8 cellular contexts compared by ENCODE assay signal in genomic region chrX:115560978-115561604, GRCh38. TPM values are rescaled to one million over a fixed set of nuclear protein-coding genes. Genes with fewer than 3 reads are reported as not detected.
DNase-seq lines count a peak whose midpoint lies in the region; ATAC-seq and TF ChIP-seq lines count a peak whose summit lies in the region.

Gene PLS3, plus strand, starts transcription at chrX:115561174. Its CDS starts 49,077 bp downstream, at chrX:115610251.

- TF ChIP-seq CTCF in glutamatergic neuron (IDR thresholded peaks at IDR 0.05; ENCODE audit: partially characterized antibody, unreplicated experiment) = no peak
- TF ChIP-seq CTCF in neural progenitor cell (IDR thresholded peaks at IDR 0.05) = no peak

- H3K4me3 Mint-ChIP-seq in activated naive CD8-positive, alpha-beta T cell treated with anti-CD3 and anti-CD28 coated beads, Interleukin-2, amount 10 ng/mL, durations not matched to agents 7 days and 5 days = peak within 1 kb of the TSS; percentile 66
- H3K4me3 Mint-ChIP-seq in glutamatergic neuron (ENCODE audit: unreplicated experiment) (peak within 1 kb of the TSS; percentile 88), neural progenitor cell (peak within 1 kb of the TSS; percentile 99)

- DNase-seq in EH (ENCODE audit: low read depth) (peak; percentile 89), H4 (ENCODE audit: low spot score) (peak; percentile 79), NCI-H1930 (lab: John Stamatoyannopoulos, UW) (peak; percentile 15 to 21), glutamatergic neuron (peak; percentile 71), neural progenitor cell (ENCODE audit: low spot score) (peak; percentile 93)
- DNase-seq in activated naive CD8-positive, alpha-beta T cell treated with anti-CD3 and anti-CD28 coated beads, Interleukin-2, amount 10 ng/mL, durations not matched to agents 7 days and 5 days = peak; percentile 25
- DNase-seq in stimulated activated naive CD4-positive, alpha-beta T cell treated with Interleukin-2 at 50 U/mL for 16 hours (lab: John Stamatoyannopoulos, UW) = no peak
- no peak for DNase-seq in effector CD8-positive, alpha-beta T cell (lab: John Stamatoyannopoulos, UW)

- peaks cover 3% of the 10 kb centered on the region for H4K20me1 ChIP-seq in neural progenitor cell (ENCODE audit: low read depth)

- H3K4me2 ChIP-seq in neural progenitor cell = peak within 1 kb of the TSS; percentile 82

- H3K9me3 Mint-ChIP-seq in activated naive CD8-positive, alpha-beta T cell treated with anti-CD3 and anti-CD28 coated beads, Interleukin-2, amount 10 ng/mL, durations not matched to agents 7 days and 5 days = no peaks in the 10 kb centered on the region
- H3K9me3 Mint-ChIP-seq in glutamatergic neuron (ENCODE audit: unreplicated experiment) = no peaks in the 10 kb centered on the region
- no peaks in the 10 kb centered on the region for H3K9me3 Mint-ChIP-seq in neural progenitor cell

- H2AFZ ChIP-seq in neural progenitor cell (replicated peaks) = peak within 1 kb of the TSS; percentile 87

- no peaks in the 10 kb centered on the region for H3K36me3 Mint-ChIP-seq in activated naive CD8-positive, alpha-beta T cell treated with anti-CD3 and anti-CD28 coated beads, Interleukin-2, amount 10 ng/mL, durations not matched to agents 7 days and 5 days
- H3K36me3 Mint-ChIP-seq in glutamatergic neuron (ENCODE audit: unreplicated experiment) (no peaks in the 10 kb centered on the region), neural progenitor cell (no peaks in the 10 kb centered on the region)

- H3F3A ChIP-seq in neural progenitor cell (ENCODE audit: low read depth) = peaks cover 15% of the 10 kb centered on the region

- H3K4me1 ChIP-seq in neural progenitor cell = peaks cover 13% of the 10 kb centered on the region

- no peaks in the 10 kb centered on the region for H3K4me1 Mint-ChIP-seq in activated naive CD8-positive, alpha-beta T cell treated with anti-CD3 and anti-CD28 coated beads, Interleukin-2, amount 10 ng/mL, durations not matched to agents 7 days and 5 days
- H3K4me1 Mint-ChIP-seq in glutamatergic neuron (ENCODE audit: low read depth, unreplicated experiment) (no peaks in the 10 kb centered on the region), neural progenitor cell (peaks cover 20% of the 10 kb centered on the region)

- POLR2A ChIA-PET in activated naive CD8-positive, alpha-beta T cell treated with anti-CD3 and anti-CD28 coated beads, Interleukin-2, amount 10 ng/mL, durations not matched to agents 7 days and 5 days (lab: Charles Lee) = no interaction called here

- peak within 1 kb of the TSS; percentile 72 for H3K27ac ChIP-seq in neural progenitor cell

- H3K4me3 ChIP-seq in neural progenitor cell = peak within 1 kb of the TSS; percentile 91

- H3K27me3 Mint-ChIP-seq in activated naive CD8-positive, alpha-beta T cell treated with anti-CD3 and anti-CD28 coated beads, Interleukin-2, amount 10 ng/mL, durations not matched to agents 7 days and 5 days = peaks cover 13% of the 10 kb centered on the region
- H3K27me3 Mint-ChIP-seq in glutamatergic neuron (ENCODE audit: unreplicated experiment) (no peaks in the 10 kb centered on the region), neural progenitor cell (ENCODE audit: insufficient read depth, low read depth) (peaks cover 2% of the 10 kb centered on the region)

- H3K36me3 ChIP-seq in neural progenitor cell = no peaks in the 10 kb centered on the region

- H3K27ac Mint-ChIP-seq in activated naive CD8-positive, alpha-beta T cell treated with anti-CD3 and anti-CD28 coated beads, Interleukin-2, amount 10 ng/mL, durations not matched to agents 7 days and 5 days = no peak within 1 kb of the TSS
- H3K27ac Mint-ChIP-seq in glutamatergic neuron (ENCODE audit: unreplicated experiment) (no peak within 1 kb of the TSS), neural progenitor cell (peak within 1 kb of the TSS; percentile 91)

- H3K9me3 ChIP-seq in neural progenitor cell (ENCODE audit: low read depth) = no peaks in the 10 kb centered on the region

- no peaks in the 10 kb centered on the region for H3K27me3 ChIP-seq in neural progenitor cell

- H3K9ac ChIP-seq in neural progenitor cell = peak within 1 kb of the TSS; percentile 56

- H3K79me2 ChIP-seq in neural progenitor cell (ENCODE audit: low read depth) = peaks cover 49% of the 10 kb centered on the region

- peak; percentile 26 for ATAC-seq in activated naive CD8-positive, alpha-beta T cell treated with anti-CD3 and anti-CD28 coated beads, Interleukin-2, amount 10 ng/mL, durations not matched to agents 7 days and 5 days (ENCODE audit: low read depth)

RNA-seq across cellular contexts. Expression of gene PLS3, which starts in this region (rescaled TPM):
- 126 and 161 TPM in 2 replicates for total RNA-seq in H4 (2014; rRNA removed; shearing (Covaris generic))
- under 1 TPM in 1 of 2 experiments, not detected in 1; 0.53 TPM for total RNA-seq in activated naive CD8-positive, alpha-beta T cell treated with anti-CD3 and anti-CD28 coated beads, Interleukin-2, amount 10 ng/mL, durations not matched to agents 7 days and 5 days
- 17.8 TPM for total RNA-seq in glutamatergic neuron (ENCODE audit: unreplicated experiment)
- total RNA-seq in neural progenitor cell (ENCODE audit: low replicate concordance) = 138 and 222 TPM in 2 replicates

Comparison
In these comparisons a context has a peak if more than half of its experiments do, and no peak if none do; other contexts are left out.
1. RNA of gene PLS3 (total RNA-seq): 138 to 222 TPM in neural progenitor cell, 126 to 161 TPM in H4 and 17.8 TPM in glutamatergic neuron (single experiment); 0.53 TPM in activated naive CD8-positive, alpha-beta T cell treated with anti-CD3 and anti-CD28 coated beads, Interleukin-2, amount 10 ng/mL, durations not matched to agents 7 days and 5 days; every median in the first group is over 10 times any median in the second.
2. Peak in DNase-seq and ATAC-seq in activated naive CD8-positive, alpha-beta T cell treated with anti-CD3 and anti-CD28 coated beads, Interleukin-2, amount 10 ng/mL, durations not matched to agents 7 days and 5 days; RNA of the gene not detected or under 1 TPM.
3. DNase-seq: peak in EH (single experiment), H4 (single experiment), NCI-H1930 (2 of 2), glutamatergic neuron (single experiment) and neural progenitor cell (single experiment); none in stimulated activated naive CD4-positive, alpha-beta T cell treated with Interleukin-2 at 50 U/mL for 16 hours (single experiment) and effector CD8-positive, alpha-beta T cell (single experiment).
4. Peak in every context shown above with its lines, with median percentiles within 50 percentile points of each other: H3K4me3 Mint-ChIP-seq.